1 cellular context compared by ENCODE assay signal in the genomic region with DNA sequence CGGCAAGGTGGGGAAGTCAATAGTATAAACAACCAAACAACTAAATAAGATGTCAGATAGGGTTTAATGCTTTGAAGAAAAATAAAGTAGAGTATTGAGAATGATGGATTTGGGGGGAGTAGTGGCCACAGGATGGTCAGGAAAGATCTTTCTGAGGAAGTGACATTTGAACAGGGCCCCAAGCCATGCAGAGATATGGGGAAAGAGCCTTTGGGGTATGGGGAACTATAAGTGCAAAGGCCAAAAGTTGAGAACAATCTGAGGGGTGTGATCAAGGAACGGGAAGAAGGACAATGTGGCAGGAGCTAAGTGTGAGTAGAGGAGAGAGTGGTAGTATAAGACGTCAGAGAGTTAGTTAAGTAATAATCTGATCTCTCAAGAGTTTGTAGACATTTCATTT.
TF ChIP-seq lines count a peak whose summit lies in the region.

No MANE protein-coding gene starts in this region.

TF ChIP-seq in GM12878, 131 proteins besides CTCF, POLR2A, EP300 and RAD21:
- no peak for TF ChIP-seq SUPT20H (IDR thresholded peaks at IDR 0.05; ENCODE audit: borderline replicate concordance, control insufficient read depth, low read depth, low read length)
- TF ChIP-seq CHD2 (IDR thresholded peaks at IDR 0.05; ENCODE audit: borderline replicate concordance, low read depth, low read length) = no peak
- no peak for TF ChIP-seq PAX8 (IDR thresholded peaks at IDR 0.05)
- no peak for TF ChIP-seq FOS (IDR thresholded peaks at IDR 0.05; ENCODE audit: borderline replicate concordance, extremely low read depth, insufficient read length)
- TF ChIP-seq NFIC (IDR thresholded peaks at IDR 0.05; ENCODE audit: low read depth, low read length) = no peak
- no peak for TF ChIP-seq ZNF274 (IDR thresholded peaks at IDR 0.05; ENCODE audit: insufficient read depth, insufficient read length)
- TF ChIP-seq RELA (IDR thresholded peaks at IDR 0.05; ENCODE audit: borderline replicate concordance, partially characterized antibody) = no peak
- no peak for TF ChIP-seq ZSCAN29 (IDR thresholded peaks at IDR 0.05)
- TF ChIP-seq SMAD5 (IDR thresholded peaks at IDR 0.05; ENCODE audit: low read depth) = no peak
- TF ChIP-seq TAF1 (IDR thresholded peaks at IDR 0.05; ENCODE audit: borderline replicate concordance, low read depth, low read length) = no peak
- TF ChIP-seq ZBTB4 (CRISPR knock-in tag; IDR thresholded peaks at IDR 0.05) = no peak
